In genomic region chr19:1384478-1385110, GRCh38 we compare ENCODE assay signal across 1 cellular context.
TF ChIP-seq lines count a peak whose summit lies in the region.

No MANE protein-coding gene starts in this region.

TF ChIP-seq in HepG2, 621 proteins besides CTCF, POLR2A, EP300 and RAD21:
- TF ChIP-seq CEBPG (CRISPR knock-in tag; IDR thresholded peaks at IDR 0.05), result no peak
- TF ChIP-seq, protein P1, sequence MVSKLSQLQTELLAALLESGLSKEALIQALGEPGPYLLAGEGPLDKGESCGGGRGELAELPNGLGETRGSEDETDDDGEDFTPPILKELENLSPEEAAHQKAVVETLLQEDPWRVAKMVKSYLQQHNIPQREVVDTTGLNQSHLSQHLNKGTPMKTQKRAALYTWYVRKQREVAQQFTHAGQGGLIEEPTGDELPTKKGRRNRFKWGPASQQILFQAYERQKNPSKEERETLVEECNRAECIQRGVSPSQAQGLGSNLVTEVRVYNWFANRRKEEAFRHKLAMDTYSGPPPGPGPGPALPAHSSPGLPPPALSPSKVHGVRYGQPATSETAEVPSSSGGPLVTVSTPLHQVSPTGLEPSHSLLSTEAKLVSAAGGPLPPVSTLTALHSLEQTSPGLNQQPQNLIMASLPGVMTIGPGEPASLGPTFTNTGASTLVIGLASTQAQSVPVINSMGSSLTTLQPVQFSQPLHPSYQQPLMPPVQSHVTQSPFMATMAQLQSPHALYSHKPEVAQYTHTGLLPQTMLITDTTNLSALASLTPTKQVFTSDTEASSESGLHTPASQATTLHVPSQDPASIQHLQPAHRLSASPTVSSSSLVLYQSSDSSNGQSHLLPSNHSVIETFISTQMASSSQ (IDR thresholded peaks at IDR 0.05; ENCODE audit: low read depth), result no peak
- TF ChIP-seq, protein P1 (CRISPR knock-in tag; IDR thresholded peaks at IDR 0.05; ENCODE audit: borderline replicate concordance), result no peak
- TF ChIP-seq ATF5 (CRISPR knock-in tag; IDR thresholded peaks at IDR 0.05; ENCODE audit: low read depth), result no peak
- TF ChIP-seq ESRRA (CRISPR knock-in tag; IDR thresholded peaks at IDR 0.05; ENCODE audit: low read depth), result no peak
- no peak for TF ChIP-seq RELA (CRISPR knock-in tag; IDR thresholded peaks at IDR 0.05)
